ENCODE assay signal across 14 cellular contexts in genomic region chr11:11409916-11410315, GRCh38. TPM values are rescaled to one million over a fixed set of nuclear protein-coding genes. Genes with fewer than 3 reads are reported as not detected.
DNase-seq lines count a peak whose midpoint lies in the region; ATAC-seq and TF ChIP-seq lines count a peak whose summit lies in the region.
"Had no signal": no experiment of that assay in that cellular context is flagged by ENCODE, and none has a peak within 500 bp of the region (broad histone marks: within the 10 kb centered on the region; RNA-seq: fewer than 3 reads in every experiment).

No MANE protein-coding gene starts in this region.

- H3K9me3 ChIP-seq in left ventricle myocardium inferior (replicated peaks), result no peaks in the 10 kb centered on the region
- H3K9me3 ChIP-seq: ascending aorta, psoas muscle had no signal

- no peak for TF ChIP-seq CTCF in left ventricle myocardium inferior (IDR thresholded peaks at IDR 0.05; ENCODE audit: borderline replicate concordance)
- no peak for TF ChIP-seq CTCF in type B pancreatic cell (conservative IDR thresholded peaks at IDR 0.05)

- peak overlapping the region; percentile 26 for H3K27ac Mint-ChIP-seq in type B pancreatic cell
- H3K27ac Mint-ChIP-seq in stimulated activated naive B cell treated with anti-CD40 and anti-IgM and Interleukin-4, amounts not matched to agents 10 μg/mL and 1 μg/mL and 100 μg/mL, for 72 hours, result no peak overlapping the region
- H3K27ac Mint-ChIP-seq: activated CD4-positive, alpha-beta T cell treated with anti-CD3 and anti-CD28 coated beads for 36 hours had no signal

- H3K4me3 ChIP-seq in left ventricle myocardium inferior, result no peak overlapping the region
- H3K4me3 ChIP-seq: ascending aorta, GM12878, psoas muscle had no signal

- intact Hi-C loops in left cardiac atrium (cut with DNase I) (loop anchor here (10.0 kb wide), 2 partner anchors 105 to 375 kb away; no protein-coding TSS in a partner anchor), Right ventricle myocardium superior (cut with DNase I) (loop anchor here (5.0 kb wide), 1 partner anchor 127 kb away; no protein-coding TSS in a partner anchor), left ventricle myocardium inferior (cut with micrococcal nuclease) (no loop called here)

- no peaks in the 10 kb centered on the region for H3K9me3 Mint-ChIP-seq in type B pancreatic cell
- H3K9me3 Mint-ChIP-seq in stimulated activated naive B cell treated with anti-CD40 and anti-IgM and Interleukin-4, amounts not matched to agents 10 μg/mL and 1 μg/mL and 100 μg/mL, for 72 hours, result no peaks in the 10 kb centered on the region

- H3K4me3 Mint-ChIP-seq in type B pancreatic cell, result peak overlapping the region; percentile 57
- H3K4me3 Mint-ChIP-seq in stimulated activated naive B cell treated with anti-CD40 and anti-IgM and Interleukin-4, amounts not matched to agents 10 μg/mL and 1 μg/mL and 100 μg/mL, for 72 hours, result no peak overlapping the region
- H3K4me3 Mint-ChIP-seq: activated CD4-positive, alpha-beta T cell treated with anti-CD3 and anti-CD28 coated beads for 36 hours had no signal

- no peaks in the 10 kb centered on the region for H3K27me3 ChIP-seq in left ventricle myocardium inferior (ENCODE audit: low read depth)
- H3K27me3 ChIP-seq: ascending aorta had no signal

- peak overlapping the region; percentile 69 for H3K27ac ChIP-seq in left ventricle myocardium inferior (replicated peaks)
- H3K27ac ChIP-seq: psoas muscle had no signal

- peaks cover 58% of the 10 kb centered on the region for H3K4me1 ChIP-seq in left ventricle myocardium inferior

- H3K27me3 Mint-ChIP-seq in type B pancreatic cell, result peaks cover 4% of the 10 kb centered on the region
- peaks cover 13 to 31% of the 10 kb centered on the region in 2 donors for H3K27me3 Mint-ChIP-seq in stimulated activated naive B cell treated with anti-CD40 and anti-IgM and Interleukin-4, amounts not matched to agents 10 μg/mL and 1 μg/mL and 100 μg/mL, for 72 hours

- no peaks in the 10 kb centered on the region for H3K36me3 ChIP-seq in left ventricle myocardium inferior
- H3K36me3 ChIP-seq: ascending aorta had no signal

- DNase-seq in left cardiac atrium (peak; percentile 37), Right ventricle myocardium superior (no peak), NCI-H345 treated with DMSO at 0.1 percent for 48 hours (lab: John Stamatoyannopoulos, UW; ENCODE audit: unreplicated experiment) (peak; percentile 41), left ventricle myocardium inferior (no peak), type B pancreatic cell (ENCODE audit: extremely low spot score, unreplicated experiment) (no peak), NCI-H774 (lab: John Stamatoyannopoulos, UW) (no peak)
- DNase-seq in activated CD4-positive, CD25-positive, alpha-beta regulatory T cell treated with anti-CD3 and anti-CD28 coated beads, Interleukin-2, amount 50 U/mL, for 72 hours, result no peak
- no peak for DNase-seq in stimulated activated naive B cell treated with anti-CD40 and anti-IgM and Interleukin-4, amounts not matched to agents 10 μg/mL and 1 μg/mL and 100 μg/mL, for 72 hours
- DNase-seq: activated CD4-positive, alpha-beta T cell treated with anti-CD3 and anti-CD28 coated beads for 36 hours; Karpas-422; psoas muscle; stimulated activated CD4-positive, alpha-beta T cell treated with anti-CD3 and anti-CD28 coated beads, Interleukin-2, amount 100 ng/mL, for 48 hours had no signal

- no peaks in the 10 kb centered on the region for H3K36me3 Mint-ChIP-seq in type B pancreatic cell
- no peaks in the 10 kb centered on the region for H3K36me3 Mint-ChIP-seq in stimulated activated naive B cell treated with anti-CD40 and anti-IgM and Interleukin-4, amounts not matched to agents 10 μg/mL and 1 μg/mL and 100 μg/mL, for 72 hours

- ATAC-seq in left cardiac atrium (peak in 1 of 2 donors; percentile 78), Right ventricle myocardium superior (ENCODE audit: poor library complexity) (no peak)
- no peak for ATAC-seq in stimulated activated naive B cell treated with anti-CD40 and anti-IgM and Interleukin-4, amounts not matched to agents 10 μg/mL and 1 μg/mL and 100 μg/mL, for 72 hours (replicated peaks)
- ATAC-seq: activated CD4-positive, alpha-beta T cell treated with anti-CD3 and anti-CD28 coated beads for 36 hours had no signal

- H3K4me1 Mint-ChIP-seq in type B pancreatic cell (ENCODE audit: unreplicated experiment), result peaks cover 28% of the 10 kb centered on the region
- H3K4me1 Mint-ChIP-seq in stimulated activated naive B cell treated with anti-CD40 and anti-IgM and Interleukin-4, amounts not matched to agents 10 μg/mL and 1 μg/mL and 100 μg/mL, for 72 hours, result no peaks in the 10 kb centered on the region
- H3K4me1 Mint-ChIP-seq: activated CD4-positive, alpha-beta T cell treated with anti-CD3 and anti-CD28 coated beads for 36 hours had no signal

RNA-seq across cellular contexts. Expression of gene CSNK2A3, which starts 56.9 kb away (rescaled TPM):
- total RNA-seq in left cardiac atrium, result 1 to 10 TPM in 1 of 2 donors, under 1 TPM in 1; 0.97 to 1.7 TPM
- total RNA-seq in Right ventricle myocardium superior, result 1.2 TPM
- 1.4 TPM for total RNA-seq in left ventricle myocardium inferior
- total RNA-seq in type B pancreatic cell (ENCODE audit: low replicate concordance), result 0.69 and 0.75 TPM in 2 replicates

Comparison
In these comparisons a context has a peak if more than half of its experiments do, and no peak if none do; other contexts are left out.
1. DNase-seq: peak in left cardiac atrium (single experiment) and NCI-H345 treated with DMSO at 0.1 percent for 48 hours (single experiment); none in Right ventricle myocardium superior (single experiment), left ventricle myocardium inferior (single experiment), type B pancreatic cell (single experiment), activated CD4-positive, CD25-positive, alpha-beta regulatory T cell treated with anti-CD3 and anti-CD28 coated beads, Interleukin-2, amount 50 U/mL, for 72 hours (single experiment), NCI-H774 (single experiment) and stimulated activated naive B cell treated with anti-CD40 and anti-IgM and Interleukin-4, amounts not matched to agents 10 μg/mL and 1 μg/mL and 100 μg/mL, for 72 hours (single experiment).